Comparison of ENCODE assay signal across 18 cellular contexts in genomic region chr5:67188274-67188857, GRCh38. TPM values are rescaled to one million over a fixed set of nuclear protein-coding genes. Genes with fewer than 3 reads are reported as not detected.
A peak's percentile ranks its signal among the peaks of the same experiment; 100 is the strongest.
DNase-seq lines count a peak whose midpoint lies in the region; ATAC-seq and TF ChIP-seq lines count a peak whose summit lies in the region.
"Had no signal": no experiment of that assay in that cellular context is flagged by ENCODE, and none has a peak within 500 bp of the region (broad histone marks: within the 10 kb centered on the region; RNA-seq: fewer than 3 reads in every experiment).

No MANE protein-coding gene starts in this region.

- TF ChIP-seq CTCF in CD14-positive monocyte (IDR thresholded peaks at IDR 0.05) = no peak
- no peak for TF ChIP-seq CTCF in GM12864 (IDR thresholded peaks at IDR 0.05; ENCODE audit: low read depth, low read length, missing control alignments)
- TF ChIP-seq CTCF in neural progenitor cell (IDR thresholded peaks at IDR 0.05) = no peak

- no peak for DNase-seq in CD14-positive monocyte (ENCODE audit: low spot score)
- no peak for DNase-seq in GM12864 (ENCODE audit: low read depth)
- no peak for DNase-seq in effector memory CD8-positive, alpha-beta T cell
- DNase-seq in mesenchymal stem cell = no peak
- DNase-seq in neural progenitor cell (ENCODE audit: low spot score) = no peak
- DNase-seq: DMS 273 treated with DMSO at 0.1 percent for 48 hours, HCEC 1CT, left ventricle myocardium inferior, NCI-H1436 treated with DMSO at 0.1 percent for 48 hours, NCI-H2171 treated with DMSO at 0.1 percent for 48 hours, NCI-H774, substantia nigra had no signal

- ATAC-seq in effector memory CD8-positive, alpha-beta T cell (replicated peaks) = no peak
- no peak for ATAC-seq in GM21576 (IDR thresholded peaks at IDR 0.05; ENCODE audit: unreplicated experiment)
- ATAC-seq in HG03139 (IDR thresholded peaks at IDR 0.05; ENCODE audit: unreplicated experiment) = no peak

- H3K9me3 Mint-ChIP-seq in CD14-positive monocyte (peaks cover 0 to 6% (median 3%) of the 10 kb centered on the region in 7 donors), neural progenitor cell (peaks cover 15% of the 10 kb centered on the region)
- peaks cover 10% of the 10 kb centered on the region for H3K9me3 Mint-ChIP-seq in T-helper 1 cell treated with Interleukin-12 subunit alpha and Interleukin-12 subunit beta and Interleukin-4 antibody, amounts not matched to agents 30 μg/mL and 1 μg/mL, for 36 hours
- no peaks in the 10 kb centered on the region for H3K9me3 Mint-ChIP-seq in effector memory CD8-positive, alpha-beta T cell

- WGBS in mesenchymal stem cell = 95% methylated on average over 4 of the region's 4 CpGs

- no peak overlapping the region for H3K27ac ChIP-seq in mesenchymal stem cell (ENCODE audit: low read length, poor library complexity, severe bottlenecking)
- no peak overlapping the region for H3K27ac ChIP-seq in neural progenitor cell
- H3K27ac ChIP-seq: breast epithelium, left ventricle myocardium inferior, parathyroid adenoma had no signal

- no peak overlapping the region for H3K4ac ChIP-seq in mesenchymal stem cell (ENCODE audit: low read depth in 1 of 2, low read length in 2 of 2)

- no peak overlapping the region for H4K8ac ChIP-seq in mesenchymal stem cell (ENCODE audit: low read length)

- H3K9me3 ChIP-seq in mesenchymal stem cell (ENCODE audit: control insufficient read depth, low read length) = no peaks in the 10 kb centered on the region
- no peaks in the 10 kb centered on the region for H3K9me3 ChIP-seq in neural progenitor cell (ENCODE audit: low read depth)
- H3K9me3 ChIP-seq: breast epithelium, left ventricle myocardium inferior had no signal

- H3K9ac ChIP-seq in mesenchymal stem cell (ENCODE audit: low read length) (no peak overlapping the region), neural progenitor cell (no peak overlapping the region)
- H3K9ac ChIP-seq: parathyroid adenoma had no signal

- H3K4me2 ChIP-seq in mesenchymal stem cell (ENCODE audit: low read length, poor library complexity, severe bottlenecking) (no peak overlapping the region), neural progenitor cell (no peak overlapping the region)

- no peak overlapping the region for H2AK5ac ChIP-seq in mesenchymal stem cell (ENCODE audit: low read length, severe bottlenecking)

- H3K4me1 Mint-ChIP-seq in CD14-positive monocyte (peaks cover 75% of the 10 kb centered on the region), neural progenitor cell (peaks cover 15% of the 10 kb centered on the region)
- peaks cover 46% of the 10 kb centered on the region for H3K4me1 Mint-ChIP-seq in T-helper 1 cell treated with Interleukin-12 subunit alpha and Interleukin-12 subunit beta and Interleukin-4 antibody, amounts not matched to agents 30 μg/mL and 1 μg/mL, for 36 hours (ENCODE audit: low read depth)
- H3K4me1 Mint-ChIP-seq in effector memory CD8-positive, alpha-beta T cell (ENCODE audit: low read depth in 2 of 2) = peaks cover 13 to 22% of the 10 kb centered on the region in 2 donors

- peaks cover 5% of the 10 kb centered on the region for H3F3A ChIP-seq in neural progenitor cell (ENCODE audit: low read depth)

- no peak overlapping the region for H3K23ac ChIP-seq in mesenchymal stem cell (ENCODE audit: low read length in 2 of 2)

- no peak overlapping the region for H3K4me3 Mint-ChIP-seq in CD14-positive monocyte
- peak overlapping the region; percentile 18 for H3K4me3 Mint-ChIP-seq in T-helper 1 cell treated with Interleukin-12 subunit alpha and Interleukin-12 subunit beta and Interleukin-4 antibody, amounts not matched to agents 30 μg/mL and 1 μg/mL, for 36 hours
- no peak overlapping the region for H3K4me3 Mint-ChIP-seq in effector memory CD8-positive, alpha-beta T cell
- no peak overlapping the region for H3K4me3 Mint-ChIP-seq in neural progenitor cell

- H2BK15ac ChIP-seq in mesenchymal stem cell (ENCODE audit: low read depth, poor library complexity, severe bottlenecking) = no peak overlapping the region

- H3K18ac ChIP-seq in mesenchymal stem cell (ENCODE audit: low read depth in 1 of 2, low read length in 2 of 2) = no peak overlapping the region

- H3K79me1 ChIP-seq in mesenchymal stem cell (replicated peaks; ENCODE audit: low read length, poor library complexity, severe bottlenecking) = no peaks in the 10 kb centered on the region

- H4K91ac ChIP-seq in mesenchymal stem cell (ENCODE audit: low read length) = no peak overlapping the region

- no peak overlapping the region for H3K14ac ChIP-seq in mesenchymal stem cell (ENCODE audit: low read length in 2 of 2)

- intact Hi-C loops in CD14-positive monocyte (cut with micrococcal nuclease) = no loop called here

- H3K79me2 ChIP-seq in neural progenitor cell (ENCODE audit: low read depth) = no peaks in the 10 kb centered on the region
- H3K79me2 ChIP-seq: parathyroid adenoma had no signal

- H3K4me1 ChIP-seq in mesenchymal stem cell (ENCODE audit: control insufficient read depth, insufficient read depth, low read depth, low read length) = no peaks in the 10 kb centered on the region
- peaks cover 7% of the 10 kb centered on the region for H3K4me1 ChIP-seq in neural progenitor cell

- no peaks in the 10 kb centered on the region for H4K20me1 ChIP-seq in neural progenitor cell (ENCODE audit: low read depth)

- H3K27me3 ChIP-seq in mesenchymal stem cell (ENCODE audit: control insufficient read depth in 1 of 2, insufficient read depth in 1 of 2, low read length in 2 of 2) = no peaks in the 10 kb centered on the region
- H3K27me3 ChIP-seq in neural progenitor cell = no peaks in the 10 kb centered on the region
- H3K27me3 ChIP-seq: breast epithelium had no signal

- no peaks in the 10 kb centered on the region for H3K36me3 ChIP-seq in mesenchymal stem cell (ENCODE audit: control insufficient read depth in 1 of 2, insufficient read depth in 2 of 2, low read depth in 1 of 2, low read length in 2 of 2)
- no peaks in the 10 kb centered on the region for H3K36me3 ChIP-seq in neural progenitor cell
- H3K36me3 ChIP-seq: breast epithelium, left ventricle myocardium inferior had no signal

- H3K27ac Mint-ChIP-seq in CD14-positive monocyte = peak overlapping the region; percentile 75 to 94 (median 84)
- H3K27ac Mint-ChIP-seq in T-helper 1 cell treated with Interleukin-12 subunit alpha and Interleukin-12 subunit beta and Interleukin-4 antibody, amounts not matched to agents 30 μg/mL and 1 μg/mL, for 36 hours = peak overlapping the region; percentile 89
- peak overlapping the region; percentile 5 to 11 for H3K27ac Mint-ChIP-seq in effector memory CD8-positive, alpha-beta T cell
- H3K27ac Mint-ChIP-seq in neural progenitor cell = no peak overlapping the region

- peaks cover 55 to 70% of the 10 kb centered on the region in 2 donors for H3K36me3 Mint-ChIP-seq in CD14-positive monocyte
- H3K36me3 Mint-ChIP-seq in T-helper 1 cell treated with Interleukin-12 subunit alpha and Interleukin-12 subunit beta and Interleukin-4 antibody, amounts not matched to agents 30 μg/mL and 1 μg/mL, for 36 hours (ENCODE audit: low read depth) = peaks cover 24% of the 10 kb centered on the region
- H3K36me3 Mint-ChIP-seq in effector memory CD8-positive, alpha-beta T cell (ENCODE audit: insufficient read depth) = no peaks in the 10 kb centered on the region
- H3K36me3 Mint-ChIP-seq in neural progenitor cell = no peaks in the 10 kb centered on the region

- H3K27me3 Mint-ChIP-seq in CD14-positive monocyte (ENCODE audit: low read depth in 3 of 3) (no peaks in the 10 kb centered on the region), neural progenitor cell (ENCODE audit: insufficient read depth, low read depth) (peaks cover 8% of the 10 kb centered on the region)
- no peaks in the 10 kb centered on the region for H3K27me3 Mint-ChIP-seq in T-helper 1 cell treated with Interleukin-12 subunit alpha and Interleukin-12 subunit beta and Interleukin-4 antibody, amounts not matched to agents 30 μg/mL and 1 μg/mL, for 36 hours (ENCODE audit: low read depth)
- no peaks in the 10 kb centered on the region for H3K27me3 Mint-ChIP-seq in effector memory CD8-positive, alpha-beta T cell

- no peak overlapping the region for H2BK12ac ChIP-seq in mesenchymal stem cell (ENCODE audit: low read length in 2 of 2)

- H2AFZ ChIP-seq in mesenchymal stem cell (ENCODE audit: low read depth, low read length) = no peak overlapping the region
- H2AFZ ChIP-seq in neural progenitor cell (replicated peaks) = no peak overlapping the region
- H2AFZ ChIP-seq: parathyroid adenoma had no signal

- no peak overlapping the region for H2BK5ac ChIP-seq in mesenchymal stem cell (ENCODE audit: low read depth, low read length, poor library complexity, severe bottlenecking)

- no peak overlapping the region for H2BK120ac ChIP-seq in mesenchymal stem cell (ENCODE audit: low read depth, low read length)

- H3K4me3 ChIP-seq in GM12864 (ENCODE audit: low read depth, low read length) (peak overlapping the region; percentile 42), mesenchymal stem cell (ENCODE audit: insufficient read depth in 1 of 2, low read depth in 1 of 2, low read length in 2 of 2) (no peak overlapping the region), neural progenitor cell (no peak overlapping the region)
- H3K4me3 ChIP-seq: breast epithelium, left ventricle myocardium inferior had no signal

RNA-seq across cellular contexts. Expression of gene CD180, which starts 8.2 kb away (rescaled TPM):
- 10 to 100 TPM; 11.7 to 22.0 TPM for polyA plus RNA-seq in CD14-positive monocyte
- polyA plus RNA-seq in mesenchymal stem cell (2013, experiment 1 of 2) = not detected
- polyA plus RNA-seq in mesenchymal stem cell (2013, experiment 2 of 2) = not detected
- not detected in 2 replicates for total RNA-seq in neural progenitor cell (ENCODE audit: low replicate concordance)
- total RNA-seq: dermis microvascular lymphatic vessel endothelial cell had no signal
